In genomic region chr11:62472063-62472884, GRCh38 we compare ENCODE assay signal across 1 cellular context.
TF ChIP-seq lines count a peak whose summit lies in the region.

No MANE protein-coding gene starts in this region.

TF ChIP-seq in K562, 482 proteins besides CTCF, POLR2A, EP300 and RAD21 (continued from another document and continues in another):
- TF ChIP-seq JUN (IDR thresholded peaks at IDR 0.05; ENCODE audit: borderline replicate concordance, low read depth, low read length) (peak; percentile 78), JUN (CRISPR knock-in tag; IDR thresholded peaks at IDR 0.05; ENCODE audit: borderline replicate concordance) (no peak), E4F1 (CRISPR knock-in tag; IDR thresholded peaks at IDR 0.05; ENCODE audit: borderline replicate concordance) (no peak), DPF2 (IDR thresholded peaks at IDR 0.05) (peak; percentile 95), SMARCB1 (IDR thresholded peaks at IDR 0.05; ENCODE audit: insufficient read length, low read depth) (no peak), ZNF79 (CRISPR knock-in tag; IDR thresholded peaks at IDR 0.05; ENCODE audit: low read depth) (no peak), SIRT6 (IDR thresholded peaks at IDR 0.05; ENCODE audit: low read depth, low read length) (no peak), NFRKB (IDR thresholded peaks at IDR 0.05; ENCODE audit: low read depth) (no peak), ATF1 (CRISPR knock-in tag; IDR thresholded peaks at IDR 0.05) (no peak), ATF1 (tag; IDR thresholded peaks at IDR 0.05) (peak; percentile 38; the same call in 1 of the 2 replicates), ZBTB43 (CRISPR knock-in tag; IDR thresholded peaks at IDR 0.05) (no peak), RNF2 (IDR thresholded peaks at IDR 0.05) (no peak), FOXK2 (conservative IDR thresholded peaks at IDR 0.05 in 1 of 2, IDR thresholded peaks at IDR 0.05 in 1 of 2; ENCODE audit: low read depth in 2 of 2) (peak; percentile 61 to 75; a peak in 3 of 4 replicates), SMARCC2 (IDR thresholded peaks at IDR 0.05; ENCODE audit: low read depth) (peak; percentile 70), MTF1 (CRISPR knock-in tag; IDR thresholded peaks at IDR 0.05; ENCODE audit: borderline replicate concordance) (no peak), NCOA1 (IDR thresholded peaks at IDR 0.05; ENCODE audit: low read depth) (peak; percentile 53; the same call in 1 of the 2 replicates), SMARCE1 (IDR thresholded peaks at IDR 0.05) (peak; percentile 96), MYBL2 (IDR thresholded peaks at IDR 0.05; ENCODE audit: low read depth) (no peak), MYBL2 (CRISPR knock-in tag; IDR thresholded peaks at IDR 0.05; ENCODE audit: borderline replicate concordance) (no peak), CTBP1 (IDR thresholded peaks at IDR 0.05; ENCODE audit: borderline replicate concordance) (peak; percentile 78), ATF6 (CRISPR knock-in tag; IDR thresholded peaks at IDR 0.05) (0 out of 2 replicates have a peak, but pooled peaks have one; percentile 31), KAT7 (CRISPR knock-in tag; IDR thresholded peaks at IDR 0.05; ENCODE audit: borderline replicate concordance) (0 out of 2 replicates have a peak, but pooled peaks have one; percentile 59), ARID1B (IDR thresholded peaks at IDR 0.05) (peak; percentile 89), HDAC2 (IDR thresholded peaks at IDR 0.05) (0 out of 2 replicates have a peak, but pooled peaks have one; percentile 31), ZNF75A (CRISPR knock-in tag; IDR thresholded peaks at IDR 0.05) (no peak), SOX6 (IDR thresholded peaks at IDR 0.05) (peak; percentile 44; the same call in 1 of the 2 replicates), CBFA2T3 (IDR thresholded peaks at IDR 0.05) (peak; percentile 59), THRA (IDR thresholded peaks at IDR 0.05) (no peak), ESRRA (IDR thresholded peaks at IDR 0.05; ENCODE audit: borderline replicate concordance, low read depth) (no peak), PHF21A (IDR thresholded peaks at IDR 0.05; ENCODE audit: borderline replicate concordance, low read depth) (0 out of 2 replicates have a peak, but pooled peaks have one; percentile 30), MEIS2 (IDR thresholded peaks at IDR 0.05; ENCODE audit: partially characterized antibody) (peak; percentile 37), ZNF583 (CRISPR knock-in tag; IDR thresholded peaks at IDR 0.05) (no peak), HES1 (IDR thresholded peaks at IDR 0.05; ENCODE audit: low read depth) (peak; percentile 34; the same call in 1 of the 2 replicates), MTA3 (IDR thresholded peaks at IDR 0.05; ENCODE audit: borderline replicate concordance) (0 out of 2 replicates have a peak, but pooled peaks have one; percentile 41), NR2C1 (IDR thresholded peaks at IDR 0.05) (peak; percentile 49), NR2C1 (tag; IDR thresholded peaks at IDR 0.05) (no peak; the same call in 1 of the 2 replicates), CBFA2T2 (conservative IDR thresholded peaks at IDR 0.05) (peak; percentile 24), CXXC5 (CRISPR knock-in tag; IDR thresholded peaks at IDR 0.05) (0 out of 2 replicates have a peak, but pooled peaks have one; percentile 30), GATA2 (CRISPR knock-in tag; IDR thresholded peaks at IDR 0.05) (no peak), ATF3 (IDR thresholded peaks at IDR 0.05) (peak; percentile 99), ATF3 (CRISPR knock-in tag; conservative IDR thresholded peaks at IDR 0.05) (peak; percentile 57; the same call in 1 of the 2 replicates), NR2C2 (CRISPR knock-in tag; IDR thresholded peaks at IDR 0.05) (no peak), NR2C2 (tag; IDR thresholded peaks at IDR 0.05) (peak; percentile 81), TRIM24 (IDR thresholded peaks at IDR 0.05) (0 out of 4 replicates have a peak, but pooled peaks of 1 of the 2 experiments have one; percentile 6)
- TF ChIP-seq, protein P1, sequence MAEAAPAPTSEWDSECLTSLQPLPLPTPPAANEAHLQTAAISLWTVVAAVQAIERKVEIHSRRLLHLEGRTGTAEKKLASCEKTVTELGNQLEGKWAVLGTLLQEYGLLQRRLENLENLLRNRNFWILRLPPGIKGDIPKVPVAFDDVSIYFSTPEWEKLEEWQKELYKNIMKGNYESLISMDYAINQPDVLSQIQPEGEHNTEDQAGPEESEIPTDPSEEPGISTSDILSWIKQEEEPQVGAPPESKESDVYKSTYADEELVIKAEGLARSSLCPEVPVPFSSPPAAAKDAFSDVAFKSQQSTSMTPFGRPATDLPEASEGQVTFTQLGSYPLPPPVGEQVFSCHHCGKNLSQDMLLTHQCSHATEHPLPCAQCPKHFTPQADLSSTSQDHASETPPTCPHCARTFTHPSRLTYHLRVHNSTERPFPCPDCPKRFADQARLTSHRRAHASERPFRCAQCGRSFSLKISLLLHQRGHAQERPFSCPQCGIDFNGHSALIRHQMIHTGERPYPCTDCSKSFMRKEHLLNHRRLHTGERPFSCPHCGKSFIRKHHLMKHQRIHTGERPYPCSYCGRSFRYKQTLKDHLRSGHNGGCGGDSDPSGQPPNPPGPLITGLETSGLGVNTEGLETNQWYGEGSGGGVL (CRISPR knock-in tag; IDR thresholded peaks at IDR 0.05), result no peak
- TF ChIP-seq, protein P2, sequence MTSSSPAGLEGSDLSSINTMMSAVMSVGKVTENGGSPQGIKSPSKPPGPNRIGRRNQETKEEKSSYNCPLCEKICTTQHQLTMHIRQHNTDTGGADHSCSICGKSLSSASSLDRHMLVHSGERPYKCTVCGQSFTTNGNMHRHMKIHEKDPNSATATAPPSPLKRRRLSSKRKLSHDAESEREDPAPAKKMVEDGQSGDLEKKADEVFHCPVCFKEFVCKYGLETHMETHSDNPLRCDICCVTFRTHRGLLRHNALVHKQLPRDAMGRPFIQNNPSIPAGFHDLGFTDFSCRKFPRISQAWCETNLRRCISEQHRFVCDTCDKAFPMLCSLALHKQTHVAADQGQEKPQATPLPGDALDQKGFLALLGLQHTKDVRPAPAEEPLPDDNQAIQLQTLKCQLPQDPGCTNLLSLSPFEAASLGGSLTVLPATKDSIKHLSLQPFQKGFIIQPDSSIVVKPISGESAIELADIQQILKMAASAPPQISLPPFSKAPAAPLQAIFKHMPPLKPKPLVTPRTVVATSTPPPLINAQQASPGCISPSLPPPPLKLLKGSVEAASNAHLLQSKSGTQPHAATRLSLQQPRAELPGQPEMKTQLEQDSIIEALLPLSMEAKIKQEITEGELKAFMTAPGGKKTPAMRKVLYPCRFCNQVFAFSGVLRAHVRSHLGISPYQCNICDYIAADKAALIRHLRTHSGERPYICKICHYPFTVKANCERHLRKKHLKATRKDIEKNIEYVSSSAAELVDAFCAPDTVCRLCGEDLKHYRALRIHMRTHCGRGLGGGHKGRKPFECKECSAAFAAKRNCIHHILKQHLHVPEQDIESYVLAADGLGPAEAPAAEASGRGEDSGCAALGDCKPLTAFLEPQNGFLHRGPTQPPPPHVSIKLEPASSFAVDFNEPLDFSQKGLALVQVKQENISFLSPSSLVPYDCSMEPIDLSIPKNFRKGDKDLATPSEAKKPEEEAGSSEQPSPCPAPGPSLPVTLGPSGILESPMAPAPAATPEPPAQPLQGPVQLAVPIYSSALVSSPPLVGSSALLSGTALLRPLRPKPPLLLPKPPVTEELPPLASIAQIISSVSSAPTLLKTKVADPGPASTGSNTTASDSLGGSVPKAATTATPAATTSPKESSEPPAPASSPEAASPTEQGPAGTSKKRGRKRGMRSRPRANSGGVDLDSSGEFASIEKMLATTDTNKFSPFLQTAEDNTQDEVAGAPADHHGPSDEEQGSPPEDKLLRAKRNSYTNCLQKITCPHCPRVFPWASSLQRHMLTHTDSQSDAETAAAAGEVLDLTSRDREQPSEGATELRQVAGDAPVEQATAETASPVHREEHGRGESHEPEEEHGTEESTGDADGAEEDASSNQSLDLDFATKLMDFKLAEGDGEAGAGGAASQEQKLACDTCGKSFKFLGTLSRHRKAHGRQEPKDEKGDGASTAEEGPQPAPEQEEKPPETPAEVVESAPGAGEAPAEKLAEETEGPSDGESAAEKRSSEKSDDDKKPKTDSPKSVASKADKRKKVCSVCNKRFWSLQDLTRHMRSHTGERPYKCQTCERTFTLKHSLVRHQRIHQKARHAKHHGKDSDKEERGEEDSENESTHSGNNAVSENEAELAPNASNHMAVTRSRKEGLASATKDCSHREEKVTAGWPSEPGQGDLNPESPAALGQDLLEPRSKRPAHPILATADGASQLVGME (CRISPR knock-in tag; IDR thresholded peaks at IDR 0.05), result no peak
- TF ChIP-seq, protein P3, sequence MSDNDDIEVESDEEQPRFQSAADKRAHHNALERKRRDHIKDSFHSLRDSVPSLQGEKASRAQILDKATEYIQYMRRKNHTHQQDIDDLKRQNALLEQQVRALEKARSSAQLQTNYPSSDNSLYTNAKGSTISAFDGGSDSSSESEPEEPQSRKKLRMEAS (CRISPR knock-in tag; IDR thresholded peaks at IDR 0.05), result peak; percentile 71; the same call in 1 of the 2 replicates
- TF ChIP-seq, protein P4, sequence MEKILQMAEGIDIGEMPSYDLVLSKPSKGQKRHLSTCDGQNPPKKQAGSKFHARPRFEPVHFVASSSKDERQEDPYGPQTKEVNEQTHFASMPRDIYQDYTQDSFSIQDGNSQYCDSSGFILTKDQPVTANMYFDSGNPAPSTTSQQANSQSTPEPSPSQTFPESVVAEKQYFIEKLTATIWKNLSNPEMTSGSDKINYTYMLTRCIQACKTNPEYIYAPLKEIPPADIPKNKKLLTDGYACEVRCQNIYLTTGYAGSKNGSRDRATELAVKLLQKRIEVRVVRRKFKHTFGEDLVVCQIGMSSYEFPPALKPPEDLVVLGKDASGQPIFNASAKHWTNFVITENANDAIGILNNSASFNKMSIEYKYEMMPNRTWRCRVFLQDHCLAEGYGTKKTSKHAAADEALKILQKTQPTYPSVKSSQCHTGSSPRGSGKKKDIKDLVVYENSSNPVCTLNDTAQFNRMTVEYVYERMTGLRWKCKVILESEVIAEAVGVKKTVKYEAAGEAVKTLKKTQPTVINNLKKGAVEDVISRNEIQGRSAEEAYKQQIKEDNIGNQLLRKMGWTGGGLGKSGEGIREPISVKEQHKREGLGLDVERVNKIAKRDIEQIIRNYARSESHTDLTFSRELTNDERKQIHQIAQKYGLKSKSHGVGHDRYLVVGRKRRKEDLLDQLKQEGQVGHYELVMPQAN (IDR thresholded peaks at IDR 0.05; ENCODE audit: borderline replicate concordance), result no peak
